ENCODE assay signal across 1 cellular context in genomic region chr1:226479432-226479831, GRCh38.
TF ChIP-seq lines count a peak whose summit lies in the region.

No MANE protein-coding gene starts in this region.

TF ChIP-seq in HepG2, 621 proteins besides CTCF, POLR2A, EP300 and RAD21 (continued from another document and continues in another):
- no peak for TF ChIP-seq MAZ (IDR thresholded peaks at IDR 0.05; ENCODE audit: borderline replicate concordance, low read depth, low read length)
- no peak for TF ChIP-seq MAZ (CRISPR knock-in tag; IDR thresholded peaks at IDR 0.05; ENCODE audit: low read depth)
- no peak for TF ChIP-seq NFRKB (IDR thresholded peaks at IDR 0.05)
- TF ChIP-seq MEIS1 (CRISPR knock-in tag; IDR thresholded peaks at IDR 0.05; ENCODE audit: borderline replicate concordance), result no peak
- peak; percentile 100 for TF ChIP-seq HMG20A (CRISPR knock-in tag; IDR thresholded peaks at IDR 0.05; ENCODE audit: borderline replicate concordance)
- TF ChIP-seq NFYB (CRISPR knock-in tag; IDR thresholded peaks at IDR 0.05), result no peak
- peak; percentile 51 for TF ChIP-seq MED1 (CRISPR knock-in tag; IDR thresholded peaks at IDR 0.05)
- no peak for TF ChIP-seq EED (CRISPR knock-in tag; IDR thresholded peaks at IDR 0.05)
- no peak for TF ChIP-seq ZNF724P (CRISPR knock-in tag; IDR thresholded peaks at IDR 0.05; ENCODE audit: borderline replicate concordance)
- no peak for TF ChIP-seq NFE2 (CRISPR knock-in tag; IDR thresholded peaks at IDR 0.05)
- no peak for TF ChIP-seq ZNF792 (CRISPR knock-in tag; IDR thresholded peaks at IDR 0.05)
- no peak for TF ChIP-seq JUNB (CRISPR knock-in tag; IDR thresholded peaks at IDR 0.05; ENCODE audit: borderline replicate concordance)
- TF ChIP-seq SMYD3 (CRISPR knock-in tag; IDR thresholded peaks at IDR 0.05), result no peak
- TF ChIP-seq ATF7 (IDR thresholded peaks at IDR 0.05), result no peak
- TF ChIP-seq ATF7 (CRISPR knock-in tag; IDR thresholded peaks at IDR 0.05), result no peak
- no peak for TF ChIP-seq ARNT (IDR thresholded peaks at IDR 0.05)
- no peak for TF ChIP-seq SMAD3 (CRISPR knock-in tag; IDR thresholded peaks at IDR 0.05)
- no peak for TF ChIP-seq NFATC3 (CRISPR knock-in tag; IDR thresholded peaks at IDR 0.05)
- TF ChIP-seq RXRA (CRISPR knock-in tag; IDR thresholded peaks at IDR 0.05), result no peak
- TF ChIP-seq MZF1 (CRISPR knock-in tag; IDR thresholded peaks at IDR 0.05; ENCODE audit: borderline replicate concordance), result no peak
- TF ChIP-seq NCOR1 (IDR thresholded peaks at IDR 0.05; ENCODE audit: borderline replicate concordance, low read length), result peak; percentile 44; the same call in 1 of the 2 replicates
- TF ChIP-seq NR2F1 (CRISPR knock-in tag; IDR thresholded peaks at IDR 0.05), result 0 out of 4 replicates have a peak, but pooled peaks of 1 of the 2 experiments have one; percentile 23
- TF ChIP-seq HDAC6 (IDR thresholded peaks at IDR 0.05; ENCODE audit: low read depth, low read length), result no peak
- no peak for TF ChIP-seq CHCHD3 (CRISPR knock-in tag; IDR thresholded peaks at IDR 0.05)
- TF ChIP-seq ZNF558 (CRISPR knock-in tag; IDR thresholded peaks at IDR 0.05; ENCODE audit: borderline replicate concordance), result no peak
- no peak for TF ChIP-seq PHF20 (CRISPR knock-in tag; IDR thresholded peaks at IDR 0.05)
- TF ChIP-seq THAP8 (CRISPR knock-in tag; IDR thresholded peaks at IDR 0.05; ENCODE audit: borderline replicate concordance), result no peak
- TF ChIP-seq MED8 (CRISPR knock-in tag; IDR thresholded peaks at IDR 0.05; ENCODE audit: insufficient replicate concordance), result no peak
- no peak for TF ChIP-seq IRF2 (CRISPR knock-in tag; IDR thresholded peaks at IDR 0.05)
- TF ChIP-seq CREB3 (CRISPR knock-in tag; IDR thresholded peaks at IDR 0.05), result no peak
- no peak for TF ChIP-seq ZNF501 (CRISPR knock-in tag; IDR thresholded peaks at IDR 0.05)
- no peak for TF ChIP-seq ZSCAN31 (CRISPR knock-in tag; IDR thresholded peaks at IDR 0.05; ENCODE audit: low read depth)
- no peak for TF ChIP-seq HNRNPL (IDR thresholded peaks at IDR 0.05; ENCODE audit: low read depth, low read length)
- TF ChIP-seq ZNF510 (CRISPR knock-in tag; IDR thresholded peaks at IDR 0.05; ENCODE audit: low read depth), result no peak
- TF ChIP-seq GATAD1 (CRISPR knock-in tag; IDR thresholded peaks at IDR 0.05), result no peak
- TF ChIP-seq THAP9 (CRISPR knock-in tag; IDR thresholded peaks at IDR 0.05; ENCODE audit: borderline replicate concordance), result no peak
- no peak for TF ChIP-seq RBM39 (IDR thresholded peaks at IDR 0.05; ENCODE audit: low read depth, low read length, poor library complexity, severe bottlenecking)
- TF ChIP-seq ZBTB7A (CRISPR knock-in tag; IDR thresholded peaks at IDR 0.05), result no peak
- no peak for TF ChIP-seq KDM6A (CRISPR knock-in tag; IDR thresholded peaks at IDR 0.05; ENCODE audit: low read depth)
- no peak for TF ChIP-seq CEBPZ (IDR thresholded peaks at IDR 0.05; ENCODE audit: low read length)
- TF ChIP-seq STAT6 (CRISPR knock-in tag; IDR thresholded peaks at IDR 0.05; ENCODE audit: borderline replicate concordance), result no peak
- TF ChIP-seq TCF7L2 (IDR thresholded peaks at IDR 0.05; ENCODE audit: low read depth, low read length), result peak; percentile 51; the same call in 1 of the 2 replicates
- peak; percentile 87 for TF ChIP-seq ISL2 (CRISPR knock-in tag; IDR thresholded peaks at IDR 0.05)
- no peak for TF ChIP-seq ZKSCAN5 (CRISPR knock-in tag; IDR thresholded peaks at IDR 0.05)
- no peak for TF ChIP-seq CBX5 (CRISPR knock-in tag; IDR thresholded peaks at IDR 0.05; ENCODE audit: borderline replicate concordance)
- TF ChIP-seq PLSCR1 (CRISPR knock-in tag; IDR thresholded peaks at IDR 0.05; ENCODE audit: borderline replicate concordance), result no peak
- TF ChIP-seq MTA1 (CRISPR knock-in tag; IDR thresholded peaks at IDR 0.05; ENCODE audit: borderline replicate concordance), result no peak
- no peak for TF ChIP-seq ZNF691 (CRISPR knock-in tag; IDR thresholded peaks at IDR 0.05; ENCODE audit: borderline replicate concordance, low read depth)
- TF ChIP-seq TERF1 (CRISPR knock-in tag; IDR thresholded peaks at IDR 0.05), result no peak
- peak; percentile 52; the same call in 1 of the 2 replicates for TF ChIP-seq TARDBP (CRISPR knock-in tag; IDR thresholded peaks at IDR 0.05)
- no peak for TF ChIP-seq ZBTB8A (CRISPR knock-in tag; IDR thresholded peaks at IDR 0.05; ENCODE audit: borderline replicate concordance, low read depth)
- TF ChIP-seq TFDP2 (CRISPR knock-in tag; IDR thresholded peaks at IDR 0.05), result no peak
- TF ChIP-seq ZNF124 (CRISPR knock-in tag; IDR thresholded peaks at IDR 0.05), result no peak
- TF ChIP-seq ZNF770 (CRISPR knock-in tag; IDR thresholded peaks at IDR 0.05), result no peak
